In genomic region chr1:163298340-163298739, GRCh38 we compare ENCODE assay signal across 16 cellular contexts.
"Had no signal": no experiment of that assay in that cellular context is flagged by ENCODE, and none has a peak within 500 bp of the region (broad histone marks: within the 10 kb centered on the region; RNA-seq: fewer than 3 reads in every experiment).

No MANE protein-coding gene starts in this region.

- H3K27me3 ChIP-seq: esophagus squamous epithelium, pancreas, stomach, transverse colon had no signal

- H3K4me3 ChIP-seq: coronary artery, esophagus squamous epithelium, pancreas, stomach, thoracic aorta, transverse colon had no signal

- H3K4me1 ChIP-seq: esophagus squamous epithelium, pancreas, stomach, transverse colon had no signal

- H3K36me3 ChIP-seq: esophagus squamous epithelium, pancreas, thoracic aorta, transverse colon had no signal

- H3K27ac ChIP-seq: coronary artery, esophagus squamous epithelium, pancreas, stomach, thoracic aorta, transverse colon had no signal

- ATAC-seq: effector memory CD8-positive, alpha-beta T cell; left colon; natural killer cell treated with Interleukin-12 subunit alpha and Interleukin-12 subunit beta and Interleukin-15 and Interleukin-18, amount 100 ng/mL, for 72 hours; pancreas; right cardiac atrium had no signal

- H3K9me3 ChIP-seq: esophagus squamous epithelium, pancreas, stomach, thoracic aorta, transverse colon had no signal

- DNase-seq: effector memory CD8-positive, alpha-beta T cell; esophagus squamous epithelium; foreskin fibroblast; left colon; occipital lobe; pancreas; right cardiac atrium; small intestine; stimulated activated CD4-positive, alpha-beta T cell treated with anti-CD3 and anti-CD28 coated beads, Interleukin-12 subunit alpha, Interleukin-12 subunit beta, amount 100 ng/mL, for 4 hours; stimulated activated naive CD4-positive, alpha-beta T cell; stomach; substantia nigra; transverse colon had no signal
